In genomic region chr2:71801969-71802368, GRCh38 we compare ENCODE assay signal across 8 cellular contexts.
DNase-seq lines count a peak whose midpoint lies in the region; ATAC-seq and TF ChIP-seq lines count a peak whose summit lies in the region.

No MANE protein-coding gene starts in this region.

- no peak overlapping the region for H3K9ac ChIP-seq in Loucy (ENCODE audit: low read depth, low read length, poor library complexity, severe bottlenecking)

- no peaks in the 10 kb centered on the region for H3K9me2 ChIP-seq in Loucy (replicated peaks; ENCODE audit: low read depth, low read length)

- H3K4me3 ChIP-seq in Loucy (ENCODE audit: low read length, poor library complexity, severe bottlenecking) = no peak overlapping the region

- no peaks in the 10 kb centered on the region for H3K4me1 ChIP-seq in Loucy (ENCODE audit: insufficient read depth, low read length, poor library complexity, severe bottlenecking)

- H3K79me2 ChIP-seq in Loucy (ENCODE audit: insufficient read depth, low read length) = no peaks in the 10 kb centered on the region

- no peak overlapping the region for H3K27ac ChIP-seq in caudate nucleus (ENCODE audit: low read depth, low read length)

- H3K4me2 ChIP-seq in Loucy (ENCODE audit: low read depth, low read length, poor library complexity, severe bottlenecking) = no peak overlapping the region

- TF ChIP-seq CTCF in Loucy (conservative IDR thresholded peaks at IDR 0.05; ENCODE audit: low read length) = peak; percentile 44

- H3F3A ChIP-seq in Loucy (ENCODE audit: low read depth) = no peaks in the 10 kb centered on the region

- no peak overlapping the region for H2AFZ ChIP-seq in Loucy (ENCODE audit: low read length)

- no peak for ATAC-seq in GM21381 (IDR thresholded peaks at IDR 0.05; ENCODE audit: unreplicated experiment)
- no peak for ATAC-seq in GM21447 (IDR thresholded peaks at IDR 0.05; ENCODE audit: unreplicated experiment)
- ATAC-seq in GM21717 (IDR thresholded peaks at IDR 0.05; ENCODE audit: unreplicated experiment) = no peak

- H3K27me3 ChIP-seq in Loucy (ENCODE audit: insufficient read depth, low read length, poor library complexity, severe bottlenecking) = no peaks in the 10 kb centered on the region

- no peaks in the 10 kb centered on the region for H4K20me1 ChIP-seq in Loucy (ENCODE audit: insufficient read depth, low read length, poor library complexity, severe bottlenecking)

- no peaks in the 10 kb centered on the region for H3K9me3 ChIP-seq in Loucy (ENCODE audit: insufficient read depth, low read depth, low read length)

- H3K36me3 ChIP-seq in Loucy (ENCODE audit: insufficient read depth, low read length) = no peaks in the 10 kb centered on the region

- DNase-seq in EL (peak; percentile 69), caudate nucleus (lab: John Stamatoyannopoulos, UW) (peak in 36 of 61 donors; percentile 4 to 66 (median 22)), left kidney (ENCODE audit: low read depth, low spot score) (peak; percentile 73)
- no peak for DNase-seq in central memory CD4-positive, alpha-beta T cell
